Comparison of ENCODE assay signal across 3 cellular contexts in genomic region chr5:146533882-146534281, GRCh38.
TF ChIP-seq lines count a peak whose summit lies in the region.

No MANE protein-coding gene starts in this region.

TF ChIP-seq in GM23338, 12 proteins besides CTCF, POLR2A, EP300 and RAD21 (continued from another document and continues in another):
- TF ChIP-seq ZNF462 (CRISPR knock-in tag; IDR thresholded peaks at IDR 0.05) = no peak
- no peak for TF ChIP-seq ETS1 (IDR thresholded peaks at IDR 0.05)
- no peak for TF ChIP-seq CREB1 (CRISPR knock-in tag; IDR thresholded peaks at IDR 0.05; ENCODE audit: low read depth)
- no peak for TF ChIP-seq NANOG (IDR thresholded peaks at IDR 0.05; ENCODE audit: borderline replicate concordance)

TF ChIP-seq in HCT116, 20 proteins besides CTCF, POLR2A, EP300 and RAD21 (continued from another document):
- TF ChIP-seq ZBTB33 (IDR thresholded peaks at IDR 0.05; ENCODE audit: extremely low read depth, insufficient replicate concordance, low read length) (no peak), MAX (IDR thresholded peaks at IDR 0.05) (no peak), REST (IDR thresholded peaks at IDR 0.05; ENCODE audit: low read depth) (no peak), ELF1 (IDR thresholded peaks at IDR 0.05; ENCODE audit: borderline replicate concordance, low read depth) (no peak), ZFX (IDR thresholded peaks at IDR 0.05) (no peak), SP1 (IDR thresholded peaks at IDR 0.05; ENCODE audit: low read depth) (no peak), ATF3 (IDR thresholded peaks at IDR 0.05) (no peak), TCF7L2 (IDR thresholded peaks at IDR 0.05; ENCODE audit: borderline replicate concordance, extremely low read depth, insufficient read depth, insufficient read length) (no peak), YY1 (IDR thresholded peaks at IDR 0.05; ENCODE audit: extremely low read depth, insufficient replicate concordance, low read depth, low read length) (no peak), SRF (IDR thresholded peaks at IDR 0.05; ENCODE audit: low read depth) (no peak)

TF ChIP-seq in WTC11, 78 proteins besides CTCF, POLR2A, EP300 and RAD21 (continued from another document):
- TF ChIP-seq PRRX2 (CRISPR knock-in tag; IDR thresholded peaks at IDR 0.05) = no peak
- no peak for TF ChIP-seq ZNF317 (CRISPR knock-in tag; IDR thresholded peaks at IDR 0.05; ENCODE audit: borderline replicate concordance, low read depth)
- no peak for TF ChIP-seq HMGA2 (CRISPR knock-in tag; IDR thresholded peaks at IDR 0.05)
- no peak for TF ChIP-seq AFF4 (CRISPR knock-in tag; IDR thresholded peaks at IDR 0.05; ENCODE audit: borderline replicate concordance)
- TF ChIP-seq OVOL2 (CRISPR knock-in tag; IDR thresholded peaks at IDR 0.05; ENCODE audit: borderline replicate concordance) = no peak
- no peak for TF ChIP-seq GTF2I (CRISPR knock-in tag; conservative IDR thresholded peaks at IDR 0.05)
- TF ChIP-seq ATF1 (CRISPR knock-in tag; IDR thresholded peaks at IDR 0.05) = no peak
TF ChIP-seq in WTC11: peak in this region for 0.
